Comparison of ENCODE assay signal across 8 cellular contexts in genomic region chr11:67120881-67121710, GRCh38. TPM values are rescaled to one million over a fixed set of nuclear protein-coding genes. Genes with fewer than 3 reads are reported as not detected.
DNase-seq lines count a peak whose midpoint lies in the region; ATAC-seq lines count a peak whose summit lies in the region.

No MANE protein-coding gene starts in this region.

- peaks cover 22% of the 10 kb centered on the region for H3K4me1 Mint-ChIP-seq in T-helper 17 cell

- H3K4ac ChIP-seq in trophoblast cell (ENCODE audit: low read depth, low read length) = peak overlapping the region; percentile 98

- no peak overlapping the region for H4K8ac ChIP-seq in trophoblast cell (ENCODE audit: low read depth, low read length)

- H3K79me2 ChIP-seq in trophoblast cell (ENCODE audit: control insufficient read depth, insufficient read depth, low read length, poor library complexity) = peaks cover 36% of the 10 kb centered on the region

- peaks cover 18% of the 10 kb centered on the region for H3K79me1 ChIP-seq in trophoblast cell (ENCODE audit: low read length)

- H2AFZ ChIP-seq in trophoblast cell (ENCODE audit: insufficient read depth, low read length, poor library complexity) = no peak overlapping the region

- peak overlapping the region; percentile 97 for H3K27ac Mint-ChIP-seq in T-helper 17 cell

- no peak overlapping the region for H4K91ac ChIP-seq in trophoblast cell (ENCODE audit: low read depth, low read length)

- no peaks in the 10 kb centered on the region for H3K27me3 ChIP-seq in trophoblast cell (ENCODE audit: insufficient read depth, low read length)

- no peak overlapping the region for H2BK12ac ChIP-seq in trophoblast cell (ENCODE audit: low read length)

- peaks cover 2 to 21% of the 10 kb centered on the region in 2 experiments for H3K36me3 ChIP-seq in trophoblast cell (ENCODE audit: control insufficient read depth in 1 of 2, insufficient read depth in 2 of 2, low read length in 2 of 2)

- H2AK5ac ChIP-seq in trophoblast cell (ENCODE audit: low read length) = no peak overlapping the region

- H3K18ac ChIP-seq in trophoblast cell (ENCODE audit: low read length) = no peak overlapping the region

- no peaks in the 10 kb centered on the region for H3K27me3 Mint-ChIP-seq in T-helper 17 cell

- H3K4me3 Mint-ChIP-seq in T-helper 17 cell = peak overlapping the region; percentile 98

- no peaks in the 10 kb centered on the region for H3K36me3 Mint-ChIP-seq in T-helper 17 cell (ENCODE audit: low read depth)

- no peak overlapping the region for H2BK5ac ChIP-seq in trophoblast cell (ENCODE audit: low read depth, low read length, poor library complexity)

- no peak overlapping the region for H2BK120ac ChIP-seq in trophoblast cell (ENCODE audit: insufficient read depth, low read length, poor library complexity)

- no peak overlapping the region for H4K12ac ChIP-seq in trophoblast cell (ENCODE audit: low read depth, low read length)

- peaks cover 4 to 10% of the 10 kb centered on the region in 2 experiments for H3K4me1 ChIP-seq in trophoblast cell (ENCODE audit: control insufficient read depth in 1 of 2, insufficient read depth in 2 of 2, low read length in 2 of 2)

- H3K23ac ChIP-seq in trophoblast cell (ENCODE audit: low read length) = peak overlapping the region; percentile 99

- DNase-seq in Daoy (ENCODE audit: low read depth) = peak; percentile 31
- DNase-seq in HT-29 (ENCODE audit: low spot score) = peak; percentile 64
- no peak for DNase-seq in T-helper 17 cell
- DNase-seq in fibroblast of peridontal ligament (ENCODE audit: extremely low read depth) = peak; percentile 58
- peak; percentile 24 to 45 for DNase-seq in trophoblast cell
- DNase-seq in activated gamma-delta T cell treated with Interleukin-2 at 50 U/mL for 16 hours = no peak
- DNase-seq in NCI-H524 treated with DMSO at 0.1 percent for 48 hours (lab: John Stamatoyannopoulos, UW) = no peak

- no peak overlapping the region for H3K27ac ChIP-seq in trophoblast cell (ENCODE audit: low read depth, low read length)

- WGBS in trophoblast cell (ENCODE audit: extremely low coverage, insufficient coverage, insufficient read length) = no CpG with 5 or more reads among the region's 9 CpGs

- ATAC-seq in T-helper 17 cell (no peak), GM21723 (IDR thresholded peaks at IDR 0.05; ENCODE audit: unreplicated experiment) (no peak)

- H3K9ac ChIP-seq in trophoblast cell (ENCODE audit: low read length) = peak overlapping the region; percentile 73

- H3K14ac ChIP-seq in trophoblast cell (ENCODE audit: low read length) = no peak overlapping the region

- peak overlapping the region; percentile 78 for H3K4me2 ChIP-seq in trophoblast cell (ENCODE audit: low read length)

- H3K9me3 ChIP-seq in T-helper 17 cell (ENCODE audit: control insufficient read depth, low read length, poor library complexity, severe bottlenecking) (no peaks in the 10 kb centered on the region), trophoblast cell (ENCODE audit: insufficient read depth, low read depth, low read length) (no peaks in the 10 kb centered on the region)

- H3K4me3 ChIP-seq in trophoblast cell (ENCODE audit: low read depth, low read length) = peak overlapping the region; percentile 18

RNA-seq across cellular contexts. Expression of gene KDM2A, which starts 2.0 kb away (rescaled TPM):
- total RNA-seq in Daoy (2014; rRNA removed; shearing (Covaris generic)) = 24.6 and 31.8 TPM in 2 replicates
- 49.3 and 59.9 TPM in 2 replicates for total RNA-seq in HT-29 (2014; rRNA removed; shearing (Covaris generic))
- 100 to 1,000 TPM; 366 to 425 TPM for total RNA-seq in T-helper 17 cell
- polyA plus RNA-seq in trophoblast cell (2013) = 58.5 and 62.5 TPM in 2 replicates

Comparison
In these comparisons a context has a peak if more than half of its experiments do, and no peak if none do; other contexts are left out.
1. DNase-seq: peak in Daoy (single experiment), HT-29 (single experiment), fibroblast of peridontal ligament (single experiment) and trophoblast cell (2 of 2); none in T-helper 17 cell (0 of 3), activated gamma-delta T cell treated with Interleukin-2 at 50 U/mL for 16 hours (single experiment) and NCI-H524 treated with DMSO at 0.1 percent for 48 hours (single experiment).